Comparison of ENCODE assay signal across 7 cellular contexts in the genomic region with DNA sequence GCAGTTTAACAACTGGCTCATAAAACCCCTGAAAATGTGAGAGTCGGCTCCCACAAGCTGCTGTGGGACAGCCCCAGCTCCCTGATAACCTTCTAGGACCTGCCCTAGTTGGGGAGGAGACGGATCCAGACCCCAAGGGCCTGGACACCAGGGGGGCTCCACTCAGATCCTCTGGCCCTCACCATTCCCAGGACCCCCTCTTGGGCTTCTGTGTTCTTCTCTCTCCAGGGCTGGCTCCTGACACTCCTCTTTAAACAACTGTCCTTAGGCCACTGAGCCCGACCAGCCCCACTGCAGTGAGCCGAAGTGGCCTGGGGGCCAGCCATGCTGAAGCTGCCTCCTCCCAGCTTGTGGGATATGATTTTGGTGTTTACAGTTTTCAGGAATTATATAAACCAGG.
DNase-seq lines count a peak whose midpoint lies in the region; FAIRE-seq and TF ChIP-seq lines count a peak whose summit lies in the region.
"Not testable (repeated sequence)": the region's sequence is repeated elsewhere in the genome, so short reads cannot be mapped to it uniquely, and the experiment has no call there.

No MANE protein-coding gene starts in this region.

- not testable (repeated sequence) for H3K36me3 Mint-ChIP-seq in osteocyte (ENCODE audit: unreplicated experiment); type B pancreatic cell

- CTCF ChIA-PET in H1 (lab: Charles Lee; ENCODE audit: partially characterized antibody) = interaction anchor here (0.5 to 3.7 kb wide), 10 partner anchors 11 to 649 kb away, joined by 3 to 26 read pairs (median 4); no protein-coding TSS in a partner anchor

- not testable (repeated sequence) for H2AK5ac ChIP-seq in H1 (ENCODE audit: low read depth, low read length)

- not testable (repeated sequence) for H4K91ac ChIP-seq in H1 (replicated peaks; ENCODE audit: insufficient read length, low read length)

- H3K27ac ChIP-seq in H1 (ENCODE audit: low read depth, low read length) = not testable (repeated sequence)
- H3K27ac ChIP-seq in suprapubic skin = peak overlapping the region; percentile 62

- not testable (repeated sequence) for H2BK120ac ChIP-seq in H1 (replicated peaks; ENCODE audit: low read depth, low read length)

- H3K9me3 ChIP-seq in H1 (ENCODE audit: insufficient read depth in 2 of 2, low read depth in 1 of 2, low read length in 1 of 2); suprapubic skin: not testable (repeated sequence)

- 0 out of 2 replicates have a peak overlapping the region, but pooled peaks have one; percentile 14 for H4K8ac ChIP-seq in H1 (ENCODE audit: extremely low read depth, insufficient read depth, low read length)

- H4K5ac ChIP-seq in H1 (ENCODE audit: insufficient read length, low read depth, low read length) = not testable (repeated sequence)

- not testable (repeated sequence) for H3K9ac ChIP-seq in H1 (replicated peaks in 1 of 4; ENCODE audit: extremely low read depth in 1 of 4, low read depth in 3 of 4, low read length in 3 of 4)

- not testable (repeated sequence) for H3K23me2 ChIP-seq in H1 (ENCODE audit: low read depth, low read length)

- TF ChIP-seq POLR2A in H1 (IDR thresholded peaks at IDR 0.05; ENCODE audit: control extremely low read depth in 1 of 2, low read depth in 2 of 2, low read length in 2 of 2); suprapubic skin (IDR thresholded peaks at IDR 0.05): not testable (repeated sequence)

- not testable (repeated sequence) for H3K4me3 ChIP-seq in H7 (ENCODE audit: insufficient read depth, low read depth, low read length); H1 (ENCODE audit: extremely low read depth in 1 of 4, insufficient read depth in 2 of 4, low read depth in 3 of 4, low read length in 4 of 4); suprapubic skin

- not testable (repeated sequence) for H3K36me3 ChIP-seq in H7 (replicated peaks; ENCODE audit: control insufficient read depth, insufficient read depth, low read length); H1 (ENCODE audit: control insufficient read depth in 2 of 4, insufficient read depth in 4 of 4, low read length in 3 of 4); suprapubic skin

- H4K20me1 ChIP-seq in H1 (replicated peaks in 1 of 2; ENCODE audit: control insufficient read depth in 1 of 2, insufficient read depth in 2 of 2, low read length in 2 of 2) = not testable (repeated sequence)

- H2BK15ac ChIP-seq in H1 (ENCODE audit: low read length) = not testable (repeated sequence)

- H3K4me3 Mint-ChIP-seq in osteocyte (ENCODE audit: unreplicated experiment); type B pancreatic cell: not testable (repeated sequence)

- not testable (repeated sequence) for TF ChIP-seq RAD21 in H1 (IDR thresholded peaks at IDR 0.05 in 1 of 2, conservative IDR thresholded peaks at IDR 0.05 in 1 of 2; ENCODE audit: low read depth in 2 of 2, low read length in 2 of 2)

- H3K18ac ChIP-seq in H1 (ENCODE audit: extremely low read depth, low read length) = not testable (repeated sequence)

- H2BK5ac ChIP-seq in H1 (ENCODE audit: low read depth, low read length) = not testable (repeated sequence)

- not testable (repeated sequence) for H3K27ac Mint-ChIP-seq in osteocyte (ENCODE audit: unreplicated experiment); type B pancreatic cell

- not testable (repeated sequence) for H3K56ac ChIP-seq in H1 (replicated peaks; ENCODE audit: insufficient read length, low read depth, low read length)

- not testable (repeated sequence) for H3K14ac ChIP-seq in H1 (ENCODE audit: insufficient read length)

- WGBS in H1 (ENCODE audit: extremely low coverage in 1 of 2, insufficient coverage in 1 of 2, insufficient read length in 1 of 2, insufficient replicate concordance in 2 of 2, low coverage in 1 of 2, low lambda C conversion rate in 2 of 2, missing lambda C conversion rate in 1 of 2), 2 experiments = 96% methylated on average over 4 of the region's 4 CpGs; no CpG with 5 or more reads in 1 of the 2 experiments
- 67% methylated on average over 4 of the region's 4 CpGs for WGBS in suprapubic skin

- TF ChIP-seq EP300 in H1 (IDR thresholded peaks at IDR 0.05; ENCODE audit: borderline replicate concordance in 1 of 2, low read depth in 2 of 2, low read length in 2 of 2); suprapubic skin (IDR thresholded peaks at IDR 0.05): not testable (repeated sequence)

- H3K4me1 ChIP-seq in H1 (replicated peaks in 1 of 4; ENCODE audit: control insufficient read depth in 3 of 4, insufficient read depth in 4 of 4, low read length in 3 of 4); suprapubic skin: not testable (repeated sequence)

- not testable (repeated sequence) for H3K27me3 ChIP-seq in H7 (ENCODE audit: control insufficient read depth, insufficient read depth, low read length); H1 (replicated peaks in 1 of 4; ENCODE audit: control insufficient read depth in 3 of 4, extremely low read depth in 1 of 4, insufficient read depth in 3 of 4, low read length in 3 of 4)
- H3K27me3 ChIP-seq in suprapubic skin = peaks cover 32% of the 10 kb centered on the region

- POLR2A ChIA-PET in H1 (lab: Charles Lee; ENCODE audit: partially characterized antibody) = interaction anchor here (0.6 kb wide), 1 partner anchor 125 kb away, joined by 3 read pairs; no protein-coding TSS in a partner anchor

- not testable (repeated sequence) for H3K4ac ChIP-seq in H1 (replicated peaks; ENCODE audit: insufficient read length, low read depth, low read length)

- not testable (repeated sequence) for H2AFZ ChIP-seq in H1 (ENCODE audit: low read length)

- not testable (repeated sequence) for H3K23ac ChIP-seq in H1 (ENCODE audit: insufficient read length)

- H3K79me2 ChIP-seq in H1 (ENCODE audit: control insufficient read depth in 1 of 2, insufficient read depth in 2 of 2, low read length in 2 of 2) = not testable (repeated sequence)

- not testable (repeated sequence) for TF ChIP-seq CTCF in H1 (IDR thresholded peaks at IDR 0.05; ENCODE audit: control extremely low read depth in 1 of 3, insufficient read depth in 1 of 3, low read depth in 1 of 3, low read length in 3 of 3); osteocyte (IDR thresholded peaks at IDR 0.05); suprapubic skin (IDR thresholded peaks at IDR 0.05); type B pancreatic cell (conservative IDR thresholded peaks at IDR 0.05)

- not testable (repeated sequence) for H2BK12ac ChIP-seq in H1 (ENCODE audit: low read depth, low read length)

- not testable (repeated sequence) for H3K4me2 ChIP-seq in H1 (ENCODE audit: insufficient read depth in 1 of 2, low read depth in 2 of 2, low read length in 2 of 2)

- H3K4me1 Mint-ChIP-seq in osteocyte (ENCODE audit: unreplicated experiment); type B pancreatic cell (ENCODE audit: unreplicated experiment): not testable (repeated sequence)

- not testable (repeated sequence) for FAIRE-seq in H1 (lab: Jason Lieb, UNC)

- not testable (repeated sequence) for H3K9me3 Mint-ChIP-seq in osteocyte (ENCODE audit: unreplicated experiment); type B pancreatic cell

- peak; percentile 22 for DNase-seq in H7
- DNase-seq in H1 (ENCODE audit: low read depth in 1 of 2, low spot score in 2 of 2) = peak in 1 of 2 experiments; percentile 39
- DNase-seq in islet precursor cell = peak; percentile 45
- peak; percentile 49 for DNase-seq in mesenteric fat pad (ENCODE audit: low spot score)
- DNase-seq in osteocyte (ENCODE audit: extremely low spot score, unreplicated experiment) = peak; percentile 62
- not testable (repeated sequence) for DNase-seq in suprapubic skin (ENCODE audit: low spot score in 2 of 2)
- DNase-seq in type B pancreatic cell (ENCODE audit: extremely low spot score, unreplicated experiment) = peak; percentile 39

- not testable (repeated sequence) for H3K27me3 Mint-ChIP-seq in osteocyte (ENCODE audit: unreplicated experiment)
- H3K27me3 Mint-ChIP-seq in type B pancreatic cell = peaks cover 29% of the 10 kb centered on the region

- not testable (repeated sequence) for H2BK20ac ChIP-seq in H1 (ENCODE audit: low read length)

- not testable (repeated sequence) for H3K79me1 ChIP-seq in H1 (ENCODE audit: low read depth, low read length)
